ENCODE assay signal across 1 cellular context in genomic region chr15:64249406-64249805, GRCh38.
TF ChIP-seq lines count a peak whose summit lies in the region.

No MANE protein-coding gene starts in this region.

TF ChIP-seq in GM23338, 12 proteins besides CTCF, POLR2A, EP300 and RAD21 (continued from another document):
- TF ChIP-seq ZNF462 (CRISPR knock-in tag; IDR thresholded peaks at IDR 0.05) (no peak), ZNF331 (CRISPR knock-in tag; IDR thresholded peaks at IDR 0.05; ENCODE audit: low read depth) (no peak), POLR2AphosphoS5 (IDR thresholded peaks at IDR 0.05; ENCODE audit: low read depth) (no peak), ETS1 (IDR thresholded peaks at IDR 0.05) (no peak)
